In genomic region chr2:190996947-190997346, GRCh38 we compare ENCODE assay signal across 12 cellular contexts. TPM values are rescaled to one million over a fixed set of nuclear protein-coding genes. Genes with fewer than 3 reads are reported as not detected.
A peak's percentile ranks its signal among the peaks of the same experiment; 100 is the strongest.
DNase-seq lines count a peak whose midpoint lies in the region; ATAC-seq and TF ChIP-seq lines count a peak whose summit lies in the region.
"Had no signal": no experiment of that assay in that cellular context is flagged by ENCODE, and none has a peak within 500 bp of the region (broad histone marks: within the 10 kb centered on the region; RNA-seq: fewer than 3 reads in every experiment).

No MANE protein-coding gene starts in this region.

- H3K27ac ChIP-seq in naive thymus-derived CD4-positive, alpha-beta T cell (ENCODE audit: low read depth, low read length) = peak overlapping the region; percentile 27
- H3K27ac ChIP-seq: thoracic aorta had no signal

- peak overlapping the region; percentile 5; the same call in 1 of the 2 replicates for H3K27ac Mint-ChIP-seq in HFFc6
- H3K27ac Mint-ChIP-seq in activated T-helper 2 cell treated with anti-CD3 and anti-CD28 coated beads, Interferon-gamma antibody, Interleukin-2, Interleukin-4, amounts not matched to agents 10 μg/mL and 5 μg/mL and 100 μg/mL, durations not matched to agents 14 hours and 24 hours and 36 hours = peak overlapping the region; percentile 77
- peak overlapping the region; percentile 52 to 92 (median 81) for H3K27ac Mint-ChIP-seq in naive thymus-derived CD4-positive, alpha-beta T cell

- no peaks in the 10 kb centered on the region for H3K9me3 ChIP-seq in naive thymus-derived CD4-positive, alpha-beta T cell (ENCODE audit: control insufficient read depth in 2 of 3, low read length in 3 of 3)
- H3K9me3 ChIP-seq: thoracic aorta had no signal

- peaks cover 63 to 98% (median 65%) of the 10 kb centered on the region in 3 experiments for H3K36me3 ChIP-seq in naive thymus-derived CD4-positive, alpha-beta T cell (ENCODE audit: control insufficient read depth in 2 of 3, insufficient read depth in 3 of 3, low read length in 3 of 3)

- POLR2A ChIA-PET in naive thymus-derived CD4-positive, alpha-beta T cell (lab: Charles Lee) = interaction anchor here (1.3 to 1.5 kb wide), 2 partner anchors 16 to 25 kb away, joined by 3 to 5 read pairs; no protein-coding TSS in a partner anchor

- no peak overlapping the region for H3K4me3 Mint-ChIP-seq in HFFc6
- H3K4me3 Mint-ChIP-seq in activated T-helper 2 cell treated with anti-CD3 and anti-CD28 coated beads, Interferon-gamma antibody, Interleukin-2, Interleukin-4, amounts not matched to agents 10 μg/mL and 5 μg/mL and 100 μg/mL, durations not matched to agents 14 hours and 24 hours and 36 hours (ENCODE audit: low read depth) = no peak overlapping the region
- peak overlapping the region in 1 of 10 donors; percentile 17 for H3K4me3 Mint-ChIP-seq in naive thymus-derived CD4-positive, alpha-beta T cell

- no peaks in the 10 kb centered on the region; the same call in 1 of the 2 replicates for H3K27me3 Mint-ChIP-seq in HFFc6 (ENCODE audit: insufficient read depth)
- H3K27me3 Mint-ChIP-seq in activated T-helper 2 cell treated with anti-CD3 and anti-CD28 coated beads, Interferon-gamma antibody, Interleukin-2, Interleukin-4, amounts not matched to agents 10 μg/mL and 5 μg/mL and 100 μg/mL, durations not matched to agents 14 hours and 24 hours and 36 hours (ENCODE audit: low read depth) = no peaks in the 10 kb centered on the region
- no peaks in the 10 kb centered on the region for H3K27me3 Mint-ChIP-seq in naive thymus-derived CD4-positive, alpha-beta T cell

- CTCF ChIA-PET in naive thymus-derived CD4-positive, alpha-beta T cell (lab: Charles Lee) = interaction anchor here (0.7 to 1.5 kb wide), 6 partner anchors 8 to 33 kb away, joined by 3 to 8 read pairs (median 5); no protein-coding TSS in a partner anchor

- no peak for TF ChIP-seq CTCF in HFFc6 (IDR thresholded peaks at IDR 0.05)

- H3K27me3 ChIP-seq in naive thymus-derived CD4-positive, alpha-beta T cell (ENCODE audit: control insufficient read depth in 2 of 2, insufficient read depth in 2 of 2, low read length in 2 of 2) = no peaks in the 10 kb centered on the region

- no peaks in the 10 kb centered on the region for H3K9me3 Mint-ChIP-seq in HFFc6
- peaks cover 5% of the 10 kb centered on the region for H3K9me3 Mint-ChIP-seq in activated T-helper 2 cell treated with anti-CD3 and anti-CD28 coated beads, Interferon-gamma antibody, Interleukin-2, Interleukin-4, amounts not matched to agents 10 μg/mL and 5 μg/mL and 100 μg/mL, durations not matched to agents 14 hours and 24 hours and 36 hours
- no peaks in the 10 kb centered on the region for H3K9me3 Mint-ChIP-seq in naive thymus-derived CD4-positive, alpha-beta T cell

- peaks cover 8% of the 10 kb centered on the region in 2 donors for H3K4me1 ChIP-seq in naive thymus-derived CD4-positive, alpha-beta T cell (ENCODE audit: control insufficient read depth in 2 of 2, insufficient read depth in 2 of 2, low read length in 2 of 2)

- DNase-seq in CD1c-positive myeloid dendritic cell (ENCODE audit: extremely low spot score) (peak; percentile 88), HFFc6 (no peak)
- DNase-seq in activated T-helper 2 cell treated with anti-CD3 and anti-CD28 coated beads, Interferon-gamma antibody, Interleukin-2, Interleukin-4, amounts not matched to agents 10 μg/mL and 5 μg/mL and 100 μg/mL, durations not matched to agents 14 hours and 24 hours and 36 hours (ENCODE audit: low spot score) = no peak
- DNase-seq in naive thymus-derived CD4-positive, alpha-beta T cell = no peak
- DNase-seq: cortex of kidney, NCI-H1436, retina had no signal

- H3K4me1 Mint-ChIP-seq in HFFc6 (ENCODE audit: low read depth) = no peaks in the 10 kb centered on the region
- H3K4me1 Mint-ChIP-seq in activated T-helper 2 cell treated with anti-CD3 and anti-CD28 coated beads, Interferon-gamma antibody, Interleukin-2, Interleukin-4, amounts not matched to agents 10 μg/mL and 5 μg/mL and 100 μg/mL, durations not matched to agents 14 hours and 24 hours and 36 hours (ENCODE audit: low read depth) = peaks cover 63% of the 10 kb centered on the region
- peaks cover 28 to 82% (median 56%) of the 10 kb centered on the region in 7 donors for H3K4me1 Mint-ChIP-seq in naive thymus-derived CD4-positive, alpha-beta T cell

- no peak overlapping the region for H3K4me3 ChIP-seq in naive thymus-derived CD4-positive, alpha-beta T cell (ENCODE audit: low read length)
- H3K4me3 ChIP-seq: thoracic aorta had no signal

- H3K36me3 Mint-ChIP-seq in HFFc6 (ENCODE audit: low read depth) = peaks cover 66% of the 10 kb centered on the region
- H3K36me3 Mint-ChIP-seq in activated T-helper 2 cell treated with anti-CD3 and anti-CD28 coated beads, Interferon-gamma antibody, Interleukin-2, Interleukin-4, amounts not matched to agents 10 μg/mL and 5 μg/mL and 100 μg/mL, durations not matched to agents 14 hours and 24 hours and 36 hours (ENCODE audit: low read depth) = peaks cover 94% of the 10 kb centered on the region
- peaks cover 38 to 87% (median 73%) of the 10 kb centered on the region in 5 donors for H3K36me3 Mint-ChIP-seq in naive thymus-derived CD4-positive, alpha-beta T cell

- intact Hi-C loops in activated T-helper 2 cell treated with anti-CD3 and anti-CD28 coated beads, Interferon-gamma antibody, Interleukin-2, Interleukin-4, amounts not matched to agents 10 μg/mL and 5 μg/mL and 100 μg/mL, durations not matched to agents 14 hours and 24 hours and 36 hours (cut with micrococcal nuclease) = loop anchor here (1.0 to 2.0 kb wide), 2 partner anchors 18 to 33 kb away; partner anchors contain the start of gene STAT1
- intact Hi-C loops in naive thymus-derived CD4-positive, alpha-beta T cell (cut with micrococcal nuclease) = loop anchor here (1.0 to 5.0 kb wide), 5 partner anchors 16 to 35 kb away; partner anchors contain the start of gene STAT1 (in 1 of the 2)

- ATAC-seq in naive thymus-derived CD4-positive, alpha-beta T cell = peak; percentile 60
- ATAC-seq in GM18909 (IDR thresholded peaks at IDR 0.05; ENCODE audit: poor library complexity, unreplicated experiment) (no peak), HG02840 (IDR thresholded peaks at IDR 0.05; ENCODE audit: low FRiP score, unreplicated experiment) (no peak), HG03571 (IDR thresholded peaks at IDR 0.05; ENCODE audit: unreplicated experiment) (no peak), GM18868 (IDR thresholded peaks at IDR 0.05; ENCODE audit: unreplicated experiment) (no peak)

RNA-seq across cellular contexts. Expression of gene STAT1, which starts 17.0 kb away (rescaled TPM):
- total RNA-seq in HFFc6 (2021; fragmentation: NEBNext Ultra II Directional; extraction: Animal tissue kit (Norgen Biotek cat#: 25700)) = 100 to 1,000 TPM in 4 of 6 experiments, 10 to 100 TPM in 2; 91.6 to 154 (median 138) TPM
- 135 and 139 TPM in 2 replicates for total RNA-seq in activated T-helper 2 cell treated with anti-CD3 and anti-CD28 coated beads, Interferon-gamma antibody, Interleukin-2, Interleukin-4, amounts not matched to agents 10 μg/mL and 5 μg/mL and 100 μg/mL, durations not matched to agents 14 hours and 24 hours and 36 hours
- 1,000 to 10,000 TPM in 1 of 5 experiments, 10 to 100 TPM in 4; 74.1 to 1,177 (median 89.6) TPM for total RNA-seq in naive thymus-derived CD4-positive, alpha-beta T cell
- polyA plus RNA-seq in naive thymus-derived CD4-positive, alpha-beta T cell = 100 to 1,000 TPM; 221 to 244 TPM

Comparison
In these comparisons a context has a peak if more than half of its experiments do, and no peak if none do; other contexts are left out.
1. H3K27ac Mint-ChIP-seq: peak in every context shown above with its lines; median percentile 81 in naive thymus-derived CD4-positive, alpha-beta T cell; 77 in activated T-helper 2 cell treated with anti-CD3 and anti-CD28 coated beads, Interferon-gamma antibody, Interleukin-2, Interleukin-4, amounts not matched to agents 10 μg/mL and 5 μg/mL and 100 μg/mL, durations not matched to agents 14 hours and 24 hours and 36 hours; 5 in HFFc6.